Comparison of ENCODE assay signal across 8 cellular contexts in genomic region chr2:71332413-71332866, GRCh38. TPM values are rescaled to one million over a fixed set of nuclear protein-coding genes. Genes with fewer than 3 reads are reported as not detected.
DNase-seq lines count a peak whose midpoint lies in the region; ATAC-seq and TF ChIP-seq lines count a peak whose summit lies in the region.

No MANE protein-coding gene starts in this region.

- TF ChIP-seq CTCF in WTC11 (IDR thresholded peaks at IDR 0.05) = no peak

- H3K4me3 ChIP-seq in iPS-11a (ENCODE audit: low read depth, low read length) = peak overlapping the region; percentile 93

- CTCF ChIA-PET in WTC11 (lab: Charles Lee) = interaction anchor here (0.9 to 4.8 kb wide), 18 partner anchors 9 to 194 kb away, joined by 3 to 77 read pairs (median 6); partner anchors contain the start of gene PAIP2B

- POLR2A ChIA-PET in WTC11 (lab: Charles Lee) = interaction anchor here (1.3 to 2.3 kb wide), 4 partner anchors 55 to 202 kb away, joined by 3 to 11 read pairs (median 4); partner anchors contain the start of genes MPHOSPH10 and PAIP2B

- peaks cover 43% of the 10 kb centered on the region for H3K4me1 Mint-ChIP-seq in WTC11
- H3K4me1 Mint-ChIP-seq in stimulated activated naive CD8-positive, alpha-beta T cell treated with anti-CD3 and anti-CD28 coated beads, Interleukin-15, amount 100 ng/mL, for 72 hours = peaks cover 26% of the 10 kb centered on the region

- peak overlapping the region; percentile 100 for H3K27ac Mint-ChIP-seq in WTC11
- peak overlapping the region; percentile 97 to 100 for H3K27ac Mint-ChIP-seq in stimulated activated naive CD8-positive, alpha-beta T cell treated with anti-CD3 and anti-CD28 coated beads, Interleukin-15, amount 100 ng/mL, for 72 hours

- no peaks in the 10 kb centered on the region for H3K9me3 Mint-ChIP-seq in WTC11
- no peaks in the 10 kb centered on the region for H3K9me3 Mint-ChIP-seq in stimulated activated naive CD8-positive, alpha-beta T cell treated with anti-CD3 and anti-CD28 coated beads, Interleukin-15, amount 100 ng/mL, for 72 hours

- H3K4me3 Mint-ChIP-seq in WTC11 = peak overlapping the region; percentile 99
- peak overlapping the region; percentile 94 to 99 for H3K4me3 Mint-ChIP-seq in stimulated activated naive CD8-positive, alpha-beta T cell treated with anti-CD3 and anti-CD28 coated beads, Interleukin-15, amount 100 ng/mL, for 72 hours

- H3K36me3 Mint-ChIP-seq in WTC11 = peaks cover 4% of the 10 kb centered on the region

- DNase-seq in NOMO-1 treated with DMSO at 0.1 percent for 48 hours (lab: John Stamatoyannopoulos, UW; ENCODE audit: unreplicated experiment) (peak; percentile 38), NOMO-1 treated with dmso at 0.1 percent for 144 hours (lab: John Stamatoyannopoulos, UW; ENCODE audit: unreplicated experiment) (no peak), WTC11 (ENCODE audit: low spot score) (no peak), NK-92 (lab: John Stamatoyannopoulos, UW; ENCODE audit: unreplicated experiment) (no peak)
- DNase-seq in stimulated activated naive CD8-positive, alpha-beta T cell treated with anti-CD3 and anti-CD28 coated beads, Interleukin-15, amount 100 ng/mL, for 72 hours = no peak
- no peak for DNase-seq in activated CD8-positive, alpha-beta memory T cell treated with anti-CD3 and anti-CD28 coated beads, Interleukin-2, amount 50 U/mL, for 4 hours

- ATAC-seq in WTC11 (no peak), HG02798 (IDR thresholded peaks at IDR 0.05; ENCODE audit: poor library complexity, unreplicated experiment) (no peak)
- no peak for ATAC-seq in stimulated activated naive CD8-positive, alpha-beta T cell treated with anti-CD3 and anti-CD28 coated beads, Interleukin-15, amount 100 ng/mL, for 72 hours

- H3K27me3 Mint-ChIP-seq in WTC11 (ENCODE audit: low read depth) = no peaks in the 10 kb centered on the region
- H3K27me3 Mint-ChIP-seq in stimulated activated naive CD8-positive, alpha-beta T cell treated with anti-CD3 and anti-CD28 coated beads, Interleukin-15, amount 100 ng/mL, for 72 hours = no peaks in the 10 kb centered on the region

TF ChIP-seq in WTC11, 78 proteins besides CTCF, POLR2A, EP300 and RAD21:
- TF ChIP-seq GTF2I (CRISPR knock-in tag; conservative IDR thresholded peaks at IDR 0.05) (no peak), GRHL2 (CRISPR knock-in tag; IDR thresholded peaks at IDR 0.05; ENCODE audit: insufficient replicate concordance, severe bottlenecking) (no peak), IRF2 (CRISPR knock-in tag; IDR thresholded peaks at IDR 0.05; ENCODE audit: borderline replicate concordance, low read depth) (no peak), ATF2 (CRISPR knock-in tag; IDR thresholded peaks at IDR 0.05; ENCODE audit: borderline replicate concordance, low read depth) (no peak), ZNF232 (CRISPR knock-in tag; IDR thresholded peaks at IDR 0.05) (no peak), OVOL2 (CRISPR knock-in tag; IDR thresholded peaks at IDR 0.05; ENCODE audit: borderline replicate concordance) (no peak), USF2 (CRISPR knock-in tag; IDR thresholded peaks at IDR 0.05) (no peak), TCF7 (CRISPR knock-in tag; IDR thresholded peaks at IDR 0.05; ENCODE audit: low read depth) (no peak), ZNF219 (CRISPR knock-in tag; IDR thresholded peaks at IDR 0.05; ENCODE audit: borderline replicate concordance) (no peak), ZNF263 (CRISPR knock-in tag; IDR thresholded peaks at IDR 0.05; ENCODE audit: low read depth) (no peak), NFATC4 (CRISPR knock-in tag; IDR thresholded peaks at IDR 0.05) (no peak), ETV6 (CRISPR knock-in tag; IDR thresholded peaks at IDR 0.05) (no peak), ESRRA (CRISPR knock-in tag; IDR thresholded peaks at IDR 0.05; ENCODE audit: borderline replicate concordance) (no peak), TP53 (CRISPR knock-in tag; IDR thresholded peaks at IDR 0.05) (no peak), FOXJ3 (CRISPR knock-in tag; IDR thresholded peaks at IDR 0.05; ENCODE audit: borderline replicate concordance) (no peak), CREB1 (CRISPR knock-in tag; IDR thresholded peaks at IDR 0.05) (no peak), ZNF138 (CRISPR knock-in tag; conservative IDR thresholded peaks at IDR 0.05) (no peak)

RNA-seq across cellular contexts. Expression of gene ZNF638, which starts 0.9 kb away (rescaled TPM):
- 109 to 131 TPM (median 128 TPM) in 3 replicates for total RNA-seq in WTC11 (2021)
